Comparison of ENCODE assay signal across 15 cellular contexts in the genomic region with DNA sequence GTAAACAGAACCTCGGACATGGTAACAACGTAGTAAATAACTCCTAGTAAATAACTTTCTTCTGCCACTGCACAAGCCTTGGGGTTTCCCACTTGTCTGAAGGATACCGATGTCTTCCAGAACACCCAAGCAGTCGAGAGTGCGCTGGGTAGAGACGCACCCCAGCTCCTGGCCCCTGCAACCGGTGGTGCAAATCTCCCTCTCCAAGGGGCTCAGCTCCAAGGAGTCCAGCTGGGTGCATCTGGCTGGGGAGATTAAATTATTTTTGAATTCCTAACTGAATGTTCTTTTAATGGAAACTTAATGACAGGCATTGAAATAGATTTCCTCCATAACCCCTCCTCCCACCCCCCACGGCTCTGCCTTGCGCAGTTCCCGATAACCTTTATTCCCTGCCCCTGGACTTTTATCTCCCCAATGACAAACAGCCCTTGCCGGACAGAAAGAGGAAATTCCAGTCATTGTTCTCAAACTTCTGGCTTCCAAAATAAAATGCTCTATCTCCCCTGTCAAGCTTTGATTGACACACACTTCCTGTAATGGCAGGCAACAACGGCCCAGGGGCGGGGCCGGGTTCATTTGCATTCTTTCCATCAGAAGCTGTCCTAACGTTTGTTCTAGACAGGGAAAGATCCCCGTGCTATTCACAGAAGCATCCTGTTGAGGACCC. TPM values are rescaled to one million over a fixed set of nuclear protein-coding genes. Genes with fewer than 3 reads are reported as not detected.
DNase-seq lines count a peak whose midpoint lies in the region; ATAC-seq and TF ChIP-seq lines count a peak whose summit lies in the region.
"Had no signal": no experiment of that assay in that cellular context is flagged by ENCODE, and none has a peak within 500 bp of the region (broad histone marks: within the 10 kb centered on the region; RNA-seq: fewer than 3 reads in every experiment).

No MANE protein-coding gene starts in this region.

- ATAC-seq in left cardiac atrium (peak; percentile 65 to 67), HG03280 (IDR thresholded peaks at IDR 0.05; ENCODE audit: unreplicated experiment) (no peak), HG02678 (IDR thresholded peaks at IDR 0.05; ENCODE audit: unreplicated experiment) (no peak)

- H3K4me1 Mint-ChIP-seq in Caco-2 (ENCODE audit: low read depth, unreplicated experiment) (peaks cover 8% of the 10 kb centered on the region), nephron progenitor cell (peaks cover 29% of the 10 kb centered on the region)

- H3K27me3 ChIP-seq in Caco-2 (replicated peaks; ENCODE audit: control insufficient read depth, insufficient read depth, low read length) = no peaks in the 10 kb centered on the region
- H3K27me3 ChIP-seq in effector memory CD4-positive, alpha-beta T cell (replicated peaks; ENCODE audit: control insufficient read depth, insufficient read depth, low read length, poor library complexity, severe bottlenecking) = no peaks in the 10 kb centered on the region

- H3K4me1 ChIP-seq in Caco-2 = peaks cover 14% of the 10 kb centered on the region
- H3K4me1 ChIP-seq in effector memory CD4-positive, alpha-beta T cell (ENCODE audit: control insufficient read depth, insufficient read depth, low read length, poor library complexity, severe bottlenecking) = peaks cover 26% of the 10 kb centered on the region

- H3K9me3 Mint-ChIP-seq in Caco-2 (ENCODE audit: unreplicated experiment) = no peaks in the 10 kb centered on the region
- no peaks in the 10 kb centered on the region for H3K9me3 Mint-ChIP-seq in nephron progenitor cell
- H3K9me3 Mint-ChIP-seq: activated naive CD4-positive, alpha-beta T cell treated with anti-CD3 and anti-CD28 coated beads for 36 hours; dendritic cell treated with granulocyte-macrophage colony-stimulating factor and Interleukin-4, amounts not matched to agents 40 ng/mL and 50 ng/mL, for 4 days had no signal

- DNase-seq in Caco-2 = peak; percentile 62 to 63
- peak; percentile 89 for DNase-seq in UCSD-AML1 (lab: John Stamatoyannopoulos, UW; ENCODE audit: unreplicated experiment)
- DNase-seq in left cardiac atrium = peak; percentile 81
- no peak for DNase-seq in nephron progenitor cell
- no peak for DNase-seq in effector memory CD4-positive, alpha-beta T cell
- no peak for DNase-seq in activated naive CD4-positive, alpha-beta T cell (lab: John Stamatoyannopoulos, UW)
- DNase-seq: activated CD8-positive, alpha-beta memory T cell treated with anti-CD3 and anti-CD28 coated beads for 24 hours; activated naive CD4-positive, alpha-beta T cell treated with anti-CD3 and anti-CD28 coated beads for 36 hours; NCI-H2107 had no signal

- peaks cover 6% of the 10 kb centered on the region for H3K36me3 Mint-ChIP-seq in Caco-2 (ENCODE audit: insufficient read depth, unreplicated experiment)
- no peaks in the 10 kb centered on the region for H3K36me3 Mint-ChIP-seq in nephron progenitor cell (ENCODE audit: low read depth)

- H3K27ac Mint-ChIP-seq in Caco-2 (ENCODE audit: unreplicated experiment) (no peak overlapping the region), nephron progenitor cell (peak overlapping the region; percentile 41)
- H3K27ac Mint-ChIP-seq: activated naive CD4-positive, alpha-beta T cell treated with anti-CD3 and anti-CD28 coated beads for 36 hours; dendritic cell treated with granulocyte-macrophage colony-stimulating factor and Interleukin-4, amounts not matched to agents 40 ng/mL and 50 ng/mL, for 4 days had no signal

- H3K36me3 ChIP-seq in Caco-2 (ENCODE audit: control insufficient read depth, insufficient read depth, low read length) = no peaks in the 10 kb centered on the region
- H3K36me3 ChIP-seq in effector memory CD4-positive, alpha-beta T cell (ENCODE audit: control insufficient read depth, insufficient read depth, low read length) = no peaks in the 10 kb centered on the region

- POLR2A ChIA-PET in Caco-2 (lab: Charles Lee) = no interaction called here

- TF ChIP-seq CTCF in Caco-2 (IDR thresholded peaks at IDR 0.05; ENCODE audit: insufficient read depth in 1 of 2, low read depth in 1 of 2, low read length in 1 of 2, severe bottlenecking in 1 of 2, unreplicated experiment in 1 of 2) (no peak), nephron progenitor cell (IDR thresholded peaks at IDR 0.05) (no peak)

- no TSS peak for BruUV-seq in Caco-2 (replicated peaks; lab: Mats Ljungman, UMichigan)

- peaks cover 8% of the 10 kb centered on the region for H3K27me3 Mint-ChIP-seq in Caco-2 (ENCODE audit: insufficient read depth, unreplicated experiment)
- peaks cover 28% of the 10 kb centered on the region for H3K27me3 Mint-ChIP-seq in nephron progenitor cell (ENCODE audit: low read depth, poor library complexity)
- H3K27me3 Mint-ChIP-seq: dendritic cell treated with granulocyte-macrophage colony-stimulating factor and Interleukin-4, amounts not matched to agents 40 ng/mL and 50 ng/mL, for 4 days had no signal

- H3K4me3 Mint-ChIP-seq in Caco-2 (ENCODE audit: unreplicated experiment) (peak overlapping the region; percentile 67), nephron progenitor cell (no peak overlapping the region)
- H3K4me3 Mint-ChIP-seq: activated naive CD4-positive, alpha-beta T cell treated with anti-CD3 and anti-CD28 coated beads for 36 hours; dendritic cell treated with granulocyte-macrophage colony-stimulating factor and Interleukin-4, amounts not matched to agents 40 ng/mL and 50 ng/mL, for 4 days had no signal

- intact Hi-C loops in Caco-2 (cut with micrococcal nuclease; ENCODE audit: unreplicated experiment) (no loop called here), left cardiac atrium (cut with DNase I) (loop anchor here in 1 of 2 donors (10.0 kb wide), 1 partner anchor 661 kb away; no protein-coding TSS in a partner anchor)

- H3K4me3 ChIP-seq in Caco-2 (ENCODE audit: low read depth, low read length) = no peak overlapping the region
- H3K4me3 ChIP-seq in effector memory CD4-positive, alpha-beta T cell (ENCODE audit: insufficient read depth, low read depth, low read length, poor library complexity, severe bottlenecking) = no peak overlapping the region
- H3K4me3 ChIP-seq: lung had no signal

- CTCF ChIA-PET in Caco-2 (lab: Charles Lee) = interaction anchor here (0.6 to 0.7 kb wide), 2 partner anchors 21 to 66 kb away, joined by 3 read pairs; no protein-coding TSS in a partner anchor

- no peak overlapping the region for H3K27ac ChIP-seq in effector memory CD4-positive, alpha-beta T cell (ENCODE audit: insufficient read depth, low read length, poor library complexity, severe bottlenecking)

- peaks cover 3% of the 10 kb centered on the region; the same call in 1 of the 2 replicates for H3K9me3 ChIP-seq in Caco-2
- no peaks in the 10 kb centered on the region for H3K9me3 ChIP-seq in effector memory CD4-positive, alpha-beta T cell (ENCODE audit: control insufficient read depth, low read length)

RNA-seq across cellular contexts. Expression of gene KCNJ1, which starts 31.2 kb away (rescaled TPM):
- total RNA-seq in Caco-2 (2022) = not detected in 2 replicates
- total RNA-seq in left cardiac atrium = not detected
- total RNA-seq: activated naive CD4-positive, alpha-beta T cell treated with anti-CD3 and anti-CD28 coated beads for 36 hours; LHCN-M2; T-helper 1 cell treated with Interleukin-12 subunit alpha and Interleukin-12 subunit beta and Interleukin-4 antibody, amounts not matched to agents 30 ng/mL and 1 ng/mL, for 36 hours had no signal

RNA-seq across cellular contexts. Expression of gene KCNJ5, which starts 55.3 kb away (rescaled TPM):
- total RNA-seq in Caco-2 (2022) (not detected in 2 replicates), left cardiac atrium (10 to 100 TPM in 1 of 2 donors, 1 to 10 TPM in 1; 6.1 to 15.6 TPM)
- total RNA-seq: activated naive CD4-positive, alpha-beta T cell treated with anti-CD3 and anti-CD28 coated beads for 36 hours; T-helper 1 cell treated with Interleukin-12 subunit alpha and Interleukin-12 subunit beta and Interleukin-4 antibody, amounts not matched to agents 30 ng/mL and 1 ng/mL, for 36 hours had no signal

Comparison
In these comparisons a context has a peak if more than half of its experiments do, and no peak if none do; other contexts are left out.
1. DNase-seq: peak in Caco-2 (2 of 2), UCSD-AML1 (single experiment) and left cardiac atrium (single experiment); none in nephron progenitor cell (single experiment), effector memory CD4-positive, alpha-beta T cell (0 of 3) and activated naive CD4-positive, alpha-beta T cell (0 of 4).
2. ATAC-seq: peak in left cardiac atrium (2 of 2); none in HG03280 (single experiment) and HG02678 (single experiment).